Comparison of ENCODE assay signal across 8 cellular contexts in the genomic region with DNA sequence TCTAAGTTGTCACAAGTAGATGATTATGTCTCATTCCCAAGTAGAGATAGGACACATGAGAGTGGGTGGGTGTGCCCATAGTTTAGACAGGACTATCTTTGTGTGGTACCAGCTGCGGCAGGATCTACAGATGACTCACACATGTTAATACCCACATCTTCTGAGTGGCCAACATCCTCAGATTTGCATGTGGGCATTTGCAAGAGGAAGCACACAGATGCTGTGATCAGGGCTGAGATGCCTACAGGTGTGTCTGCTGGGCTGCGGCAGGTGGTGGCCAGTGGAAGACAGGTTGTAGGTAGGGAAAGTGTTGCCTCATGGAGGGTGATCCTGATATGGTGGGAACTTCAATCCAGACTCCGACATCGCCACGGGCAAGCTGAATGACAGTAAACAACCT. TPM values are rescaled to one million over a fixed set of nuclear protein-coding genes. Genes with fewer than 3 reads are reported as not detected.
DNase-seq lines count a peak whose midpoint lies in the region; ATAC-seq and TF ChIP-seq lines count a peak whose summit lies in the region.

No MANE protein-coding gene starts in this region.

- no peaks in the 10 kb centered on the region for H3K27me3 ChIP-seq in effector memory CD4-positive, alpha-beta T cell (replicated peaks; ENCODE audit: control insufficient read depth, insufficient read depth, low read length, poor library complexity, severe bottlenecking)
- H3K27me3 ChIP-seq in tibial artery: no peaks in the 10 kb centered on the region

- H3K27ac ChIP-seq in effector memory CD4-positive, alpha-beta T cell (ENCODE audit: insufficient read depth, low read length, poor library complexity, severe bottlenecking): no peak overlapping the region
- no peak overlapping the region for H3K27ac ChIP-seq in tibial artery

- DNase-seq in COLO829 (ENCODE audit: low spot score) (peak; percentile 80), HT1080 (ENCODE audit: low read depth) (peak; percentile 89), tibial artery (no peak), superior temporal gyrus (ENCODE audit: extremely low spot score) (no peak), NCI-H774 (lab: John Stamatoyannopoulos, UW) (no peak)
- DNase-seq in effector memory CD4-positive, alpha-beta T cell: peak in 2 of 3 donors; percentile 8 to 18

- no peak overlapping the region for H3K4me3 ChIP-seq in effector memory CD4-positive, alpha-beta T cell (ENCODE audit: insufficient read depth, low read depth, low read length, poor library complexity, severe bottlenecking)
- H3K4me3 ChIP-seq in tibial artery: no peak overlapping the region

- ATAC-seq in GM19467 (IDR thresholded peaks at IDR 0.05; ENCODE audit: unreplicated experiment) (peak; percentile 59), GM21515 (IDR thresholded peaks at IDR 0.05; ENCODE audit: unreplicated experiment) (no peak)

- H3K36me3 ChIP-seq in effector memory CD4-positive, alpha-beta T cell (ENCODE audit: control insufficient read depth, insufficient read depth, low read length): no peaks in the 10 kb centered on the region
- no peaks in the 10 kb centered on the region for H3K36me3 ChIP-seq in tibial artery

- peaks cover 31% of the 10 kb centered on the region for H3K4me1 ChIP-seq in effector memory CD4-positive, alpha-beta T cell (ENCODE audit: control insufficient read depth, insufficient read depth, low read length, poor library complexity, severe bottlenecking)
- H3K4me1 ChIP-seq in tibial artery: peaks cover 6 to 79% (median 42%) of the 10 kb centered on the region in 4 donors

- no peak for TF ChIP-seq CTCF in tibial artery (IDR thresholded peaks at IDR 0.05)

- no peaks in the 10 kb centered on the region for H3K9me3 ChIP-seq in effector memory CD4-positive, alpha-beta T cell (ENCODE audit: control insufficient read depth, low read length)
- H3K9me3 ChIP-seq in tibial artery: no peaks in the 10 kb centered on the region

- intact Hi-C loops in tibial artery (cut with DNase I; ENCODE audit: low total_unique reads): no loop called here

RNA-seq across cellular contexts. Expression of a gene that starts 50.8 kb away (rescaled TPM):
- 26.0 and 34.3 TPM in 2 replicates for total RNA-seq in HT1080 (2014; rRNA removed; shearing (Covaris generic))
- polyA plus RNA-seq in HT1080 (2015; cell fraction: cytosol; rRNA removed): 8.1 and 10.1 TPM in 2 replicates
- 74.9 and 82.3 TPM in 2 replicates for polyA plus RNA-seq in HT1080 (2015; cell fraction: nucleus; rRNA removed)

Comparison
In these comparisons a context has a peak if more than half of its experiments do, and no peak if none do; other contexts are left out.
1. DNase-seq: peak in COLO829 (single experiment), HT1080 (single experiment) and effector memory CD4-positive, alpha-beta T cell (2 of 3); none in tibial artery (0 of 2), superior temporal gyrus (single experiment) and NCI-H774 (single experiment).